ENCODE assay signal across 15 cellular contexts in the genomic region with DNA sequence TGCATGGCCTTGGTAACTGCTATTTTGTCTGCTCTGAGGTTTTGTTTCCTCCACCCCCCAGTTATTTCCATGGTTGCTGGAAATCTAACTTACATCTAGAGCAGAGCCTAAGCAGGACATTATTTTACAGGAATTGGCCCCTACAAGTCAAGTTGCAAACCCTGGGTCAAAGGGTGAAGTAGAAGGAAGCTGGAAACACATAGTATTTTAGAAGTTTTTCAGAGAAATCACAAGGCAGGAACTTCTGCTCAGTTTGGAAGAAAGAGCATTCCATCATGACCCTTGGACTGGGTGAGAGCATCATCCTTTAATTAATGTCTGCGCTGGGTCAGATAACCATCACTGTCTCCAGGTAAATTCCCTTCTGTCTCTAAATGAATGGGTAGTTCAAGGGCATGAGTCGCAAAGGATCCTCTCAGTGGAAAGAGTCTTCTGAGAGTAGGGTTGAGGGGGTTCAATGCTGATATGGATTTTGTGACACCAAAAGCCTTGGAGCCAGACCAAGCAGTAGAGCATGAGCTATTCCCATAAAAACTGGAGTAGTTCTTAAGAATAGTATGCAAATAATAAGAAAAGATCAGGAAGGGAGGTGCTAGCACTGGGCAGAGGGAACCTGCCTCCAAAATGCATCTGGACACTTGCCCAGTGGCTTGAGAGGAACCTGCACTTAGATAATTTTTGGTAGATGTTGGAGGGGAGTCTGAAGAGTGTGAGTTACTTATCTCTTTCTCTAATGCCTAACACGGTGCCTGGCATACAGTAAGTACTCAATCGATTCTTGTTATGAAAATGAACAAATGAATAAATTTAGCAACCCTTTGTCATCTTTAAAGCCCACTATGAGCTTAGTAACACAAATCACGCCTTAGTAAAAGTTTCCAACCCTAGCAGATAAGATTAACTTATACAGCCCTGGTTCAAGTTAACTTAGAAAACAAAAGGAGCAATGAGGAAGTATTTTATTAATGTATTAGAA.
"Had no signal": no experiment of that assay in that cellular context is flagged by ENCODE, and none has a peak within 500 bp of the region (broad histone marks: within the 10 kb centered on the region; RNA-seq: fewer than 3 reads in every experiment).

No MANE protein-coding gene starts in this region.

- H3K9me3 ChIP-seq: gastroesophageal sphincter, stomach, thoracic aorta had no signal

- H3K4me3 ChIP-seq: gastroesophageal sphincter, stomach, thoracic aorta had no signal

- H3K27me3 Mint-ChIP-seq: memory B cell; natural killer cell treated with Interleukin-12 subunit alpha and Interleukin-12 subunit beta and Interleukin-15 and Interleukin-18, amount 100 ng/mL, for 72 hours; progenitor cell of endocrine pancreas had no signal

- H3K4me1 ChIP-seq: gastroesophageal sphincter, stomach had no signal

- H3K36me3 Mint-ChIP-seq: memory B cell; natural killer cell treated with Interleukin-12 subunit alpha and Interleukin-12 subunit beta and Interleukin-15 and Interleukin-18, amount 100 ng/mL, for 72 hours had no signal

- H3K9me3 Mint-ChIP-seq: memory B cell; natural killer cell treated with Interleukin-12 subunit alpha and Interleukin-12 subunit beta and Interleukin-15 and Interleukin-18, amount 100 ng/mL, for 72 hours had no signal

- ATAC-seq: gastroesophageal sphincter; left lobe of liver; natural killer cell treated with Interleukin-12 subunit alpha and Interleukin-12 subunit beta and Interleukin-15 and Interleukin-18, amount 100 ng/mL, for 72 hours; right cardiac atrium had no signal

- DNase-seq: activated naive CD4-positive, alpha-beta T cell treated with anti-CD3 and anti-CD28 coated beads, Interleukin-2, amount 50 U/mL, for 16 hours; anterior cingulate cortex; cerebellar nuclear complex; dermis blood vessel endothelial cell; islet precursor cell; nucleus accumbens; right cardiac atrium; small intestine; stomach had no signal

- H3K36me3 ChIP-seq: gastroesophageal sphincter, stomach, thoracic aorta had no signal

- H3K27me3 ChIP-seq: gastroesophageal sphincter, stomach had no signal

- H3K27ac Mint-ChIP-seq: memory B cell, progenitor cell of endocrine pancreas had no signal

- H3K27ac ChIP-seq: gastroesophageal sphincter, stomach, thoracic aorta had no signal

- H3K4me3 Mint-ChIP-seq: memory B cell; natural killer cell treated with Interleukin-12 subunit alpha and Interleukin-12 subunit beta and Interleukin-15 and Interleukin-18, amount 100 ng/mL, for 72 hours had no signal
